Comparison of ENCODE assay signal across 16 cellular contexts in the genomic region with DNA sequence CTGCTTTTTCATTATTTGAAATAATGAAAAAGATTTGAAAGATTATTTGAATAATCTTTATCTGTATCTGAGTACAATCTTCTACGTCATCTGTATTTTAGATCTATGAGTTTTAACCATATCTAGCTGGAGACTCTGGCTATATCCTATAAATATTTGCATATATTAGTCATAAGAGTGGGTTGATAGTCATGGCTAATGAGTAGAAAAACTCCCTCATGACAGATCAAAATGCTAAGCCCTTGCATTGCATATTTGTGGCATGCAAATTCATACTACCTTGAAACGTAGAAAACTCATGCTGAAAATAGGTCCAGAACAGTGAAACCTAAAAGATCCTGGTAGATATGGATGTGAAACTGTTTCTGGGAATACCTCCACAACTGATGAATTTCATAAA.
DNase-seq lines count a peak whose midpoint lies in the region; FAIRE-seq and TF ChIP-seq lines count a peak whose summit lies in the region.
"Had no signal": no experiment of that assay in that cellular context is flagged by ENCODE, and none has a peak within 500 bp of the region (broad histone marks: within the 10 kb centered on the region; RNA-seq: fewer than 3 reads in every experiment).

No MANE protein-coding gene starts in this region.

- H3K4me3 Mint-ChIP-seq in astrocyte (ENCODE audit: unreplicated experiment): no peak overlapping the region
- H3K4me3 Mint-ChIP-seq: CD4-positive, alpha-beta memory T cell had no signal

- H3K27ac ChIP-seq in GM23248 (no peak overlapping the region), astrocyte (ENCODE audit: low read depth, low read length) (no peak overlapping the region), thyroid gland (no peak overlapping the region)

- no peaks in the 10 kb centered on the region for H3K4me1 Mint-ChIP-seq in astrocyte (ENCODE audit: low read depth, unreplicated experiment)
- H3K4me1 Mint-ChIP-seq: CD4-positive, alpha-beta memory T cell had no signal

- H3K79me2 ChIP-seq in GM23248 (ENCODE audit: insufficient read depth) (no peaks in the 10 kb centered on the region), astrocyte (ENCODE audit: insufficient read depth, low read length) (no peaks in the 10 kb centered on the region)

- DNase-seq in GM23248: peak; percentile 10
- DNase-seq in LHCN-M2 (ENCODE audit: low read depth): peak; percentile 6
- peak; percentile 54 for DNase-seq in astrocyte (ENCODE audit: low read depth)
- DNase-seq in retinal pigment epithelial cell (ENCODE audit: low read depth): peak; percentile 31
- no peak for DNase-seq in NK-92 (lab: John Stamatoyannopoulos, UW; ENCODE audit: unreplicated experiment)
- DNase-seq in KBM-7: no peak
- no peak for DNase-seq in thyroid gland
- DNase-seq: CD4-positive, alpha-beta memory T cell; HCEC 1CT; Karpas-422; NCI-H1417; NCI-H1930; NCI-H2171; NCI-H446 treated with DMSO at 0.1 percent for 48 hours; NCI-H82 had no signal

- no peaks in the 10 kb centered on the region for H4K20me1 ChIP-seq in GM23248 (ENCODE audit: insufficient read depth)
- no peaks in the 10 kb centered on the region for H4K20me1 ChIP-seq in astrocyte (ENCODE audit: insufficient read depth, low read length)

- no peaks in the 10 kb centered on the region for H3K36me3 Mint-ChIP-seq in astrocyte (ENCODE audit: low read depth, unreplicated experiment)
- H3K36me3 Mint-ChIP-seq: CD4-positive, alpha-beta memory T cell had no signal

- no peaks in the 10 kb centered on the region for H3K9me3 Mint-ChIP-seq in astrocyte (ENCODE audit: unreplicated experiment)

- in situ Hi-C loops in GM23248 (cut with MboI) (no loop called here), KBM-7 (cut with MboI; ENCODE audit: low pct_unique_long_range_greater_than_20kb, low sequenced_read_pairs) (no loop called here)

- H3K9me3 ChIP-seq in GM23248 (ENCODE audit: low read depth) (no peaks in the 10 kb centered on the region), astrocyte (ENCODE audit: insufficient read depth, low read depth, low read length) (no peaks in the 10 kb centered on the region), thyroid gland (no peaks in the 10 kb centered on the region)

- H3K9me2 ChIP-seq in GM23248 (ENCODE audit: insufficient read depth): no peaks in the 10 kb centered on the region

- no peaks in the 10 kb centered on the region for H3K27me3 Mint-ChIP-seq in astrocyte (ENCODE audit: low read depth, unreplicated experiment)
- H3K27me3 Mint-ChIP-seq: CD4-positive, alpha-beta memory T cell had no signal

- H3K27me3 ChIP-seq in GM23248 (replicated peaks; ENCODE audit: insufficient read depth) (no peaks in the 10 kb centered on the region), astrocyte (ENCODE audit: insufficient read depth, low read length) (no peaks in the 10 kb centered on the region), thyroid gland (no peaks in the 10 kb centered on the region)

- FAIRE-seq in astrocyte (lab: Jason Lieb, UNC): no peak
- FAIRE-seq: G401.6 had no signal

- H3K4me2 ChIP-seq in GM23248 (ENCODE audit: unreplicated experiment) (no peak overlapping the region), astrocyte (ENCODE audit: low read length) (peak overlapping the region; percentile 25)

- intact Hi-C loops in thyroid gland (cut with DNase I): no loop called here

- H3K4me1 ChIP-seq in GM23248 (ENCODE audit: insufficient read depth) (no peaks in the 10 kb centered on the region; the same call in 1 of the 2 replicates), astrocyte (ENCODE audit: insufficient read depth, low read length) (no peaks in the 10 kb centered on the region), thyroid gland (no peaks in the 10 kb centered on the region)

- TF ChIP-seq CTCF in astrocyte (IDR thresholded peaks at IDR 0.05; ENCODE audit: insufficient read depth, low read depth, low read length) (no peak), retinal pigment epithelial cell (conservative IDR thresholded peaks at IDR 0.05; ENCODE audit: low read depth, low read length) (no peak), thyroid gland (IDR thresholded peaks at IDR 0.05) (no peak)

- no peak for TF ChIP-seq POLR2A in thyroid gland (IDR thresholded peaks at IDR 0.05)

- H3K27ac Mint-ChIP-seq in astrocyte (ENCODE audit: unreplicated experiment): no peak overlapping the region
- H3K27ac Mint-ChIP-seq: CD4-positive, alpha-beta memory T cell had no signal

- H3K9ac ChIP-seq in GM23248 (no peak overlapping the region), astrocyte (ENCODE audit: low read length) (no peak overlapping the region)

- H3K4me3 ChIP-seq in GM23248 (no peak overlapping the region), astrocyte (ENCODE audit: insufficient read depth, low read depth, low read length) (no peak overlapping the region), retinal pigment epithelial cell (ENCODE audit: low read length) (no peak overlapping the region), thyroid gland (replicated peaks in 1 of 3) (no peak overlapping the region)

- 34% methylated on average over 2 of the region's 2 CpGs for WGBS in GM23248 (ENCODE audit: low coverage in 1 of 2, low lambda C conversion rate in 2 of 2, missing lambda C conversion rate in 2 of 2), 2 experiments
- 85 to 86% methylated on average over 2 of the region's 2 CpGs for WGBS in thyroid gland, 2 donors

- no peaks in the 10 kb centered on the region for H3F3A ChIP-seq in GM23248 (ENCODE audit: insufficient read depth)

- H2AFZ ChIP-seq in GM23248 (no peak overlapping the region), astrocyte (ENCODE audit: low read depth, low read length) (no peak overlapping the region)

- H3K36me3 ChIP-seq in GM23248 (ENCODE audit: low read depth) (no peaks in the 10 kb centered on the region), astrocyte (ENCODE audit: insufficient read depth, low read length) (no peaks in the 10 kb centered on the region), thyroid gland (no peaks in the 10 kb centered on the region)

Comparison
In these comparisons a context has a peak if more than half of its experiments do, and no peak if none do; other contexts are left out.
1. DNase-seq: peak in GM23248 (single experiment), LHCN-M2 (single experiment), astrocyte (single experiment) and retinal pigment epithelial cell (single experiment); none in NK-92 (single experiment), KBM-7 (single experiment) and thyroid gland (0 of 2).